ENCODE assay signal across 16 cellular contexts in the genomic region with DNA sequence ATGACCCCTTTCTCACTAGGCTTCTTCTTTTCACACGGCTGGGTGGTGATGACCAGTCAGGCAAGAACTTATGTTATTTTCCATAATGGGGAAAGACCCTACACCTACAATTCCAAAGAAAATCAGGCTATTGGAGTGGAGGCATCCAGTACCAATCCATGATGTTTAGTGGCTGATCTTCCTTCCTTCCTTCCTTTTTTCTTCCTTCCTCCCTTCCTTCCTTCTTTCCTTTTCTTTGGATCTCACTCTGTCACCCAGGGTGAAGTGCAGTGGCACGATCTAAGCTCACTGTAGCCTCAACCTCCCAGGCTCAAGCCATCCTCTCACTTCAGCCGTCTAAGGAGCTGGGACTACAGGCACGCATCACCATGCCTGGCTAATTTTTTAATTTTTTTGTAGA. TPM values are rescaled to one million over a fixed set of nuclear protein-coding genes. Genes with fewer than 3 reads are reported as not detected.
DNase-seq lines count a peak whose midpoint lies in the region; ATAC-seq and TF ChIP-seq lines count a peak whose summit lies in the region.
"Had no signal": no experiment of that assay in that cellular context is flagged by ENCODE, and none has a peak within 500 bp of the region (broad histone marks: within the 10 kb centered on the region; RNA-seq: fewer than 3 reads in every experiment).

No MANE protein-coding gene starts in this region.

- H3K9me3 Mint-ChIP-seq in activated T-cell treated with anti-CD3 and anti-CD28 coated beads, Interleukin-2, amount 50 U/mL, for 4 hours, result no peaks in the 10 kb centered on the region
- H3K9me3 Mint-ChIP-seq in IgD-negative memory B cell, result no peaks in the 10 kb centered on the region
- H3K9me3 Mint-ChIP-seq in activated naive CD8-positive, alpha-beta T cell treated with anti-CD3 and anti-CD28 coated beads for 36 hours, result no peaks in the 10 kb centered on the region
- no peaks in the 10 kb centered on the region for H3K9me3 Mint-ChIP-seq in stimulated activated naive CD8-positive, alpha-beta T cell treated with anti-CD3 and anti-CD28 coated beads, Interleukin-15, amount 100 ng/mL, for 72 hours

- no peak for TF ChIP-seq CTCF in GM13976 (IDR thresholded peaks at IDR 0.05; ENCODE audit: borderline replicate concordance, control extremely low read depth, extremely low read depth, insufficient read depth, missing control alignments)

- peaks cover 7% of the 10 kb centered on the region for H3K36me3 Mint-ChIP-seq in activated T-cell treated with anti-CD3 and anti-CD28 coated beads, Interleukin-2, amount 50 U/mL, for 4 hours (ENCODE audit: insufficient read depth)
- H3K36me3 Mint-ChIP-seq in IgD-negative memory B cell, result peaks cover under 1% of the 10 kb centered on the region
- peaks cover 59% of the 10 kb centered on the region for H3K36me3 Mint-ChIP-seq in activated naive CD8-positive, alpha-beta T cell treated with anti-CD3 and anti-CD28 coated beads for 36 hours

- H3K4me1 Mint-ChIP-seq in activated T-cell treated with anti-CD3 and anti-CD28 coated beads, Interleukin-2, amount 50 U/mL, for 4 hours (ENCODE audit: low read depth), result peaks cover 66% of the 10 kb centered on the region
- peaks cover 26 to 31% (median 28%) of the 10 kb centered on the region in 3 donors for H3K4me1 Mint-ChIP-seq in IgD-negative memory B cell
- H3K4me1 Mint-ChIP-seq in activated naive CD8-positive, alpha-beta T cell treated with anti-CD3 and anti-CD28 coated beads for 36 hours, result peaks cover 56% of the 10 kb centered on the region
- peaks cover 65% of the 10 kb centered on the region for H3K4me1 Mint-ChIP-seq in stimulated activated naive CD8-positive, alpha-beta T cell treated with anti-CD3 and anti-CD28 coated beads, Interleukin-15, amount 100 ng/mL, for 72 hours

- H3K4me3 Mint-ChIP-seq in activated T-cell treated with anti-CD3 and anti-CD28 coated beads, Interleukin-2, amount 50 U/mL, for 4 hours, result peak overlapping the region; percentile 81
- peak overlapping the region in 1 of 4 donors; percentile 69 for H3K4me3 Mint-ChIP-seq in IgD-negative memory B cell
- peak overlapping the region; percentile 87 for H3K4me3 Mint-ChIP-seq in activated naive CD8-positive, alpha-beta T cell treated with anti-CD3 and anti-CD28 coated beads for 36 hours
- peak overlapping the region; percentile 82 to 83 for H3K4me3 Mint-ChIP-seq in stimulated activated naive CD8-positive, alpha-beta T cell treated with anti-CD3 and anti-CD28 coated beads, Interleukin-15, amount 100 ng/mL, for 72 hours

- DNase-seq in activated T-cell treated with anti-CD3 and anti-CD28 coated beads, Interleukin-2, amount 50 U/mL, for 4 hours, result no peak
- DNase-seq in activated T-cell treated with anti-CD3 and anti-CD28 coated beads, Interleukin-2, amount 50 U/mL, for 48 hours, result no peak
- no peak for DNase-seq in activated naive CD8-positive, alpha-beta T cell treated with anti-CD3 and anti-CD28 coated beads for 36 hours
- DNase-seq in stimulated activated naive CD8-positive, alpha-beta T cell treated with anti-CD3 and anti-CD28 coated beads, Interleukin-15, amount 100 ng/mL, for 72 hours, result no peak
- DNase-seq in NCI-H2081 treated with DMSO at 0.1 percent for 48 hours (lab: John Stamatoyannopoulos, UW) (no peak), GM13976 (ENCODE audit: low spot score) (no peak)
- DNase-seq: adrenal gland; Caco-2; effector CD8-positive, alpha-beta T cell; heart left ventricle; MV-4-11; NCI-H2081; NCI-H524; stomach had no signal

- peak overlapping the region in 2 of 3 donors; percentile 21 to 91 for H3K27ac Mint-ChIP-seq in IgD-negative memory B cell
- H3K27ac Mint-ChIP-seq in activated naive CD8-positive, alpha-beta T cell treated with anti-CD3 and anti-CD28 coated beads for 36 hours, result peak overlapping the region; percentile 90
- H3K27ac Mint-ChIP-seq in stimulated activated naive CD8-positive, alpha-beta T cell treated with anti-CD3 and anti-CD28 coated beads, Interleukin-15, amount 100 ng/mL, for 72 hours, result peak overlapping the region; percentile 69 to 88

- H3K27me3 Mint-ChIP-seq in activated T-cell treated with anti-CD3 and anti-CD28 coated beads, Interleukin-2, amount 50 U/mL, for 4 hours (ENCODE audit: low read depth), result no peaks in the 10 kb centered on the region
- H3K27me3 Mint-ChIP-seq in IgD-negative memory B cell, result no peaks in the 10 kb centered on the region
- no peaks in the 10 kb centered on the region for H3K27me3 Mint-ChIP-seq in activated naive CD8-positive, alpha-beta T cell treated with anti-CD3 and anti-CD28 coated beads for 36 hours
- H3K27me3 Mint-ChIP-seq in stimulated activated naive CD8-positive, alpha-beta T cell treated with anti-CD3 and anti-CD28 coated beads, Interleukin-15, amount 100 ng/mL, for 72 hours, result no peaks in the 10 kb centered on the region

- in situ Hi-C loops in GM13976 (cut with MboI; ENCODE audit: low sequenced_read_pairs, unreplicated experiment), result no loop called here

- ATAC-seq in activated T-cell treated with anti-CD3 and anti-CD28 coated beads, Interleukin-2, amount 50 U/mL, for 4 hours, result no peak
- no peak for ATAC-seq in stimulated activated naive CD8-positive, alpha-beta T cell treated with anti-CD3 and anti-CD28 coated beads, Interleukin-15, amount 100 ng/mL, for 72 hours
- no peak for ATAC-seq in HG03175 (IDR thresholded peaks at IDR 0.05; ENCODE audit: unreplicated experiment)
- ATAC-seq: heart left ventricle had no signal

RNA-seq across cellular contexts. Expression of a gene that starts 2.5 kb away (rescaled TPM):
- 100 to 1,000 TPM; 116 to 163 (median 137) TPM for total RNA-seq in activated T-cell treated with anti-CD3 and anti-CD28 coated beads, Interleukin-2, amount 50 U/mL, for 4 hours
- 42.7 TPM for polyA plus RNA-seq in IgD-negative memory B cell
- total RNA-seq in activated naive CD8-positive, alpha-beta T cell treated with anti-CD3 and anti-CD28 coated beads for 36 hours, result 100 to 1,000 TPM; 273 to 294 TPM

RNA-seq across cellular contexts. Expression of a gene that starts 56.7 kb away (rescaled TPM):
- total RNA-seq in activated T-cell treated with anti-CD3 and anti-CD28 coated beads, Interleukin-2, amount 50 U/mL, for 4 hours, result 100 to 1,000 TPM; 177 TPM
- 13.6 TPM for polyA plus RNA-seq in IgD-negative memory B cell
- 100 to 1,000 TPM; 212 to 215 TPM for total RNA-seq in activated naive CD8-positive, alpha-beta T cell treated with anti-CD3 and anti-CD28 coated beads for 36 hours
